ENCODE assay signal across 10 cellular contexts in the genomic region with DNA sequence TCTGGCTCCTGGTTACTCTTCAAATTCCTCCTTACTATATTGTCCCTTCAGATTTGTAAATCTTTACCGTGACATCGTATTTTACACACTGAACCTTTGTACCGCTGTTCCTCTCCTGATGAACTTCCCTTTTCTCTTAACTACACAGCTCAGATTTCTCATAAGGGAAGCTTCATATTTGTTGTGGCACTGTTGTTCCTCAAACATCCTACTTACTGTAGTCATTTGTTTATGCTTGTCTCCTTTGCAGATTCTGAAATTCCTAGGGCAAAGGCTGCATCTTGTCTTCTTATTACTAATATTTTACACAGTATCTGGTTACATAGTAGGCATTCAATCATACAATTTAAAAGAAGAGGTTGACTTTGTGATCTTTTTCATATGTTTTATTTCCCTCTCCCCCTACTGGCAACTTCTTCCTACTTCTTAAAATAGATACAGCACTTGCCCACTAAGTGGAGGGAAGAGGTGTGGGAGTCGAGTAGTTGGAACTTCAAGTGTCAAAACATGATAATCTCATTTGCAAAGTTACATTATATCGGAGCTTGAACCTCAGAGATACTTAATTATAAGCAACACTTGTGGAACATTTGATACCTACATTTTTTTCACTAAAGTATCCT. TPM values are rescaled to one million over a fixed set of nuclear protein-coding genes. Genes with fewer than 3 reads are reported as not detected.
DNase-seq lines count a peak whose midpoint lies in the region; ATAC-seq and TF ChIP-seq lines count a peak whose summit lies in the region.
"Had no signal": no experiment of that assay in that cellular context is flagged by ENCODE, and none has a peak within 500 bp of the region (broad histone marks: within the 10 kb centered on the region; RNA-seq: fewer than 3 reads in every experiment).

No MANE protein-coding gene starts in this region.

- H3K36me3 ChIP-seq in fibroblast of lung (ENCODE audit: control insufficient read depth, insufficient read depth, low read length) (no peaks in the 10 kb centered on the region), smooth muscle cell (ENCODE audit: low read depth) (peaks cover 4% of the 10 kb centered on the region), gastroesophageal sphincter (no peaks in the 10 kb centered on the region), ovary (no peaks in the 10 kb centered on the region)

- DNase-seq in DMS 273 (lab: John Stamatoyannopoulos, UW; ENCODE audit: unreplicated experiment) (peak; percentile 24), DMS 273 treated with DMSO at 0.1 percent for 48 hours (lab: John Stamatoyannopoulos, UW) (no peak), NAMALWA (ENCODE audit: low spot score) (peak; percentile 38), fibroblast of lung (ENCODE audit: low read depth in 2 of 2) (peak; percentile 16 to 34), smooth muscle cell (lab: John Stamatoyannopoulos, UW; ENCODE audit: unreplicated experiment) (no peak), ovary (no peak)
- no peak for DNase-seq in activated effector memory CD4-positive, alpha-beta T cell treated with Interleukin-2 at 50 U/mL for 16 hours
- DNase-seq: activated CD4-positive, alpha-beta T cell treated with anti-CD3 and anti-CD28 coated beads for 1 hour; glutamatergic neuron had no signal

- H3K27ac ChIP-seq in fibroblast of lung (ENCODE audit: insufficient read depth, low read length) (no peak overlapping the region), smooth muscle cell (ENCODE audit: low read depth) (no peak overlapping the region), gastroesophageal sphincter (no peak overlapping the region), ovary (no peak overlapping the region)

- 92% methylated on average over 5 of the region's 5 CpGs for WGBS in smooth muscle cell (ENCODE audit: low lambda C conversion rate)
- WGBS in gastroesophageal sphincter (ENCODE audit: low coverage in 1 of 2), 2 donors, result 54 to 59% methylated on average over 5 of the region's 5 CpGs
- WGBS in ovary, 3 donors, result 38 to 50% (median 44%) methylated on average over 5 of the region's 5 CpGs

- TF ChIP-seq EP300 in gastroesophageal sphincter (IDR thresholded peaks at IDR 0.05), result no peak
- TF ChIP-seq EP300 in ovary (IDR thresholded peaks at IDR 0.05), result no peak

- H3K4me1 ChIP-seq in fibroblast of lung (ENCODE audit: control insufficient read depth, extremely low read depth, insufficient read depth, low read length), result peaks cover 9% of the 10 kb centered on the region
- no peaks in the 10 kb centered on the region for H3K4me1 ChIP-seq in smooth muscle cell (ENCODE audit: low read depth)
- H3K4me1 ChIP-seq in gastroesophageal sphincter, result peaks cover 3 to 51% (median 8%) of the 10 kb centered on the region in 3 donors
- H3K4me1 ChIP-seq in ovary (ENCODE audit: insufficient read depth), result peaks cover 3% of the 10 kb centered on the region

- TF ChIP-seq POLR2A in gastroesophageal sphincter (IDR thresholded peaks at IDR 0.05) (no peak), ovary (IDR thresholded peaks at IDR 0.05) (no peak)

- peak; percentile 13 to 37 for TF ChIP-seq CTCF in fibroblast of lung (conservative IDR thresholded peaks at IDR 0.05 in 1 of 2, IDR thresholded peaks at IDR 0.05 in 1 of 2; ENCODE audit: low read depth in 1 of 2, low read length in 2 of 2)
- peak; percentile 13 for TF ChIP-seq CTCF in smooth muscle cell (IDR thresholded peaks at IDR 0.05; ENCODE audit: borderline replicate concordance, insufficient read depth, poor library complexity, severe bottlenecking)
- TF ChIP-seq CTCF in gastroesophageal sphincter (IDR thresholded peaks at IDR 0.05), result peak in 1 of 4 experiments; percentile 6
- no peak for TF ChIP-seq CTCF in ovary (IDR thresholded peaks at IDR 0.05)

- H3K79me2 ChIP-seq in fibroblast of lung (ENCODE audit: control insufficient read depth, insufficient read depth, low read length), result no peaks in the 10 kb centered on the region
- H3K79me2 ChIP-seq in smooth muscle cell (ENCODE audit: low read depth), result peaks cover 7% of the 10 kb centered on the region

- no peaks in the 10 kb centered on the region for H3F3A ChIP-seq in smooth muscle cell (ENCODE audit: low read depth)

- no peak overlapping the region for H3K4me2 ChIP-seq in fibroblast of lung (ENCODE audit: extremely low read depth, insufficient read depth, low read length)
- no peak overlapping the region for H3K4me2 ChIP-seq in smooth muscle cell

- no peaks in the 10 kb centered on the region for H3K9me3 ChIP-seq in fibroblast of lung (ENCODE audit: control insufficient read depth, insufficient read depth, low read depth, low read length)
- no peaks in the 10 kb centered on the region for H3K9me3 ChIP-seq in smooth muscle cell (replicated peaks; ENCODE audit: low read depth)
- no peaks in the 10 kb centered on the region for H3K9me3 ChIP-seq in gastroesophageal sphincter
- no peaks in the 10 kb centered on the region for H3K9me3 ChIP-seq in ovary

- H3K9ac ChIP-seq in fibroblast of lung (ENCODE audit: insufficient read depth, low read length) (no peak overlapping the region), smooth muscle cell (ENCODE audit: low read depth) (no peak overlapping the region)

- intact Hi-C loops in ovary (cut with DNase I), result no loop called here

- no peak for ATAC-seq in gastroesophageal sphincter

- H2AFZ ChIP-seq in fibroblast of lung (ENCODE audit: low read length) (no peak overlapping the region), smooth muscle cell (ENCODE audit: low read depth) (no peak overlapping the region)

- H3K27me3 ChIP-seq in fibroblast of lung (ENCODE audit: control insufficient read depth, insufficient read depth, low read length) (no peaks in the 10 kb centered on the region), smooth muscle cell (ENCODE audit: low read depth) (no peaks in the 10 kb centered on the region), gastroesophageal sphincter (no peaks in the 10 kb centered on the region), ovary (no peaks in the 10 kb centered on the region)

- H4K20me1 ChIP-seq in fibroblast of lung (ENCODE audit: control insufficient read depth, extremely low read depth, insufficient read depth, low read length) (no peaks in the 10 kb centered on the region), smooth muscle cell (ENCODE audit: low read depth) (peaks cover 40% of the 10 kb centered on the region)

- H3K4me3 ChIP-seq in fibroblast of lung (replicated peaks in 1 of 4; ENCODE audit: control extremely low read depth in 1 of 4, insufficient read depth in 1 of 4, low read depth in 3 of 4, low read length in 4 of 4) (no peak overlapping the region), smooth muscle cell (no peak overlapping the region), gastroesophageal sphincter (no peak overlapping the region), ovary (no peak overlapping the region)

RNA-seq across cellular contexts. Expression of gene TET2, which starts 50.0 kb away (rescaled TPM):
- total RNA-seq in fibroblast of lung, result 5.4 and 8.3 TPM in 2 replicates
- polyA plus RNA-seq in fibroblast of lung, result 5.5 and 6.9 TPM in 2 replicates
- 2.5 and 3.6 TPM in 2 replicates for polyA plus RNA-seq in fibroblast of lung (2012)
- 2.9 and 4.6 TPM in 2 replicates for polyA minus RNA-seq in fibroblast of lung (ENCODE audit: low replicate concordance)
- total RNA-seq in smooth muscle cell, result 18.6 and 20.5 TPM in 2 replicates
- polyA plus RNA-seq in smooth muscle cell, result 2.7 and 5.6 TPM in 2 replicates
- 10 to 100 TPM; 22.5 to 37.7 (median 27.8) TPM for total RNA-seq in gastroesophageal sphincter
- total RNA-seq in ovary, result 10 to 100 TPM; 11.4 to 20.8 (median 17.9) TPM
- polyA plus RNA-seq in ovary, result 1 to 10 TPM; 3.7 to 9.0 TPM

Comparison
In these comparisons a context has a peak if more than half of its experiments do, and no peak if none do; other contexts are left out.
1. DNase-seq: peak in DMS 273 (single experiment), NAMALWA (single experiment) and fibroblast of lung (2 of 2); none in DMS 273 treated with DMSO at 0.1 percent for 48 hours (single experiment), smooth muscle cell (single experiment), activated effector memory CD4-positive, alpha-beta T cell treated with Interleukin-2 at 50 U/mL for 16 hours (single experiment) and ovary (0 of 5).
2. CTCF ChIP-seq: peak in fibroblast of lung (2 of 2) and smooth muscle cell (single experiment); none in ovary (0 of 3).